Comparison of ENCODE assay signal across 16 cellular contexts in the genomic region with DNA sequence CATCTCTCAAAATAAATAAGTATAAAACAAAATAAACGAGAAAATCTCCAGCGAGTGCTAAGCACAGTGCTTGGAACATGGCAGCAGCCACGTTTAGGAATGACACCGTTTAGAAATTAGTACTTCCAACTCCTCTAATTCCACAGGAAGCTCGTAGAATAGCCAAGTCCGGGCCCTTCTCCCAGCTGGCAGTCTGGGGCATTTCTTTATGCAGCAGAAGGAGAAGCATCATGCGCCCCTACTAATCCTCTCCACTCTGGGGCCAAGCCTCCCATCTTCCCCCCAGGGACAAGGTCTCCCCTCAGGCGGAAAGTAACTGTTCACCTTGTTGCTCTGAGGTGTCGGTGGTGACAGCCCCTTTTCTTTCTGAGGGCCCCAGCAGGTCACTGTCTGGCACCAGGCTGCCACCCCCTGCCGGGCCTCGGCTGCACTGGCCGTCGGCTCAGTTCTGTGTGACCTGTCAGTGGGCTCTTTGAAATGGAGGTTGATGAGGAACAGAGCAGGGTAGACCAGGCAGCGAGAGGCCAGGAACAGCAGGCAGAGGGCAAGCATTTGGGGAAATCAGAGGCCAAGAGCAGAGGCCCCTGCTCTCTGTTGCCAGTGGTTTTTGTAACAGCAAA.
DNase-seq lines count a peak whose midpoint lies in the region; ATAC-seq and TF ChIP-seq lines count a peak whose summit lies in the region.
"Had no signal": no experiment of that assay in that cellular context is flagged by ENCODE, and none has a peak within 500 bp of the region (broad histone marks: within the 10 kb centered on the region; RNA-seq: fewer than 3 reads in every experiment).

No MANE protein-coding gene starts in this region.

- no peak overlapping the region for H2BK5ac ChIP-seq in neuronal stem cell (ENCODE audit: low read length)

- H3K27ac ChIP-seq in left ventricle myocardium inferior (replicated peaks) = peak overlapping the region; percentile 83
- no peak overlapping the region for H3K27ac ChIP-seq in neuronal stem cell (replicated peaks; ENCODE audit: low read length)
- H3K27ac ChIP-seq: ovary had no signal

- no CpG with 5 or more reads among the region's 14 CpGs for WGBS in neuronal stem cell (ENCODE audit: extremely low coverage in 2 of 2, insufficient read length in 2 of 2, insufficient replicate concordance in 1 of 2), 2 donors

- no peaks in the 10 kb centered on the region for H3K9me3 ChIP-seq in left ventricle myocardium inferior (replicated peaks)
- H3K9me3 ChIP-seq in neuronal stem cell (replicated peaks in 1 of 2; ENCODE audit: control insufficient read depth in 2 of 2, insufficient read depth in 1 of 2, low read depth in 1 of 2, low read length in 2 of 2) = no peaks in the 10 kb centered on the region
- H3K9me3 ChIP-seq: mucosa of descending colon, ovary, thyroid gland had no signal

- DNase-seq in H7 (peak; percentile 64), left ventricle myocardium inferior (peak; percentile 38), neuronal stem cell (ENCODE audit: low spot score) (no peak), OCI-M2 (lab: John Stamatoyannopoulos, UW; ENCODE audit: unreplicated experiment) (no peak), GDM1 (lab: John Stamatoyannopoulos, UW) (no peak), ureter (ENCODE audit: low spot score) (no peak), kidney tubule cell (ENCODE audit: low spot score) (no peak)
- DNase-seq: activated CD4-positive, CD25-positive, alpha-beta regulatory T cell; activated naive CD8-positive, alpha-beta T cell treated with anti-CD3 and anti-CD28 coated beads, Interleukin-2, amount 50 U/mL, for 24 hours; GF-D8; kidney glomerular epithelial cell; mucosa of descending colon; NCI-H226; ovary; thyroid gland had no signal

- TF ChIP-seq CTCF in left ventricle myocardium inferior (IDR thresholded peaks at IDR 0.05; ENCODE audit: borderline replicate concordance) = peak; percentile 44

- H3K23ac ChIP-seq in neuronal stem cell (ENCODE audit: low read depth, low read length, poor library complexity) = no peak overlapping the region

- H3K27me3 ChIP-seq in H7 (ENCODE audit: control insufficient read depth, insufficient read depth, low read length) = no peaks in the 10 kb centered on the region
- no peaks in the 10 kb centered on the region for H3K27me3 ChIP-seq in left ventricle myocardium inferior (ENCODE audit: low read depth)
- H3K27me3 ChIP-seq in neuronal stem cell (ENCODE audit: control insufficient read depth in 3 of 3, insufficient read depth in 3 of 3, low read depth in 1 of 3, low read length in 3 of 3) = no peaks in the 10 kb centered on the region
- H3K27me3 ChIP-seq: ovary, thyroid gland had no signal

- peak overlapping the region; percentile 43 for H2AFZ ChIP-seq in neuronal stem cell (ENCODE audit: low read length)

- no peak overlapping the region for H3K4me2 ChIP-seq in neuronal stem cell (ENCODE audit: insufficient read depth, low read length, poor library complexity, severe bottlenecking)

- no peak overlapping the region for H2AK5ac ChIP-seq in neuronal stem cell (ENCODE audit: low read depth, low read length)

- H3K18ac ChIP-seq in neuronal stem cell (ENCODE audit: low read length) = peak overlapping the region; percentile 62

- H2BK15ac ChIP-seq in neuronal stem cell (ENCODE audit: low read length) = no peak overlapping the region

- H3K36me3 ChIP-seq in H7 (replicated peaks; ENCODE audit: control insufficient read depth, insufficient read depth, low read length) (no peaks in the 10 kb centered on the region), left ventricle myocardium inferior (no peaks in the 10 kb centered on the region), neuronal stem cell (replicated peaks in 1 of 2; ENCODE audit: control insufficient read depth in 2 of 2, insufficient read depth in 2 of 2, low read length in 2 of 2) (no peaks in the 10 kb centered on the region)
- H3K36me3 ChIP-seq: ovary, thyroid gland had no signal

- H2BK12ac ChIP-seq in neuronal stem cell (ENCODE audit: low read length) = no peak overlapping the region

- no peak overlapping the region for H3K14ac ChIP-seq in neuronal stem cell (ENCODE audit: low read length)

- H3K4me3 ChIP-seq in H7 (ENCODE audit: insufficient read depth, low read depth, low read length) = no peak overlapping the region
- no peak overlapping the region for H3K4me3 ChIP-seq in left ventricle myocardium inferior
- no peak overlapping the region for H3K4me3 ChIP-seq in neuronal stem cell (ENCODE audit: low read length in 2 of 2)
- H3K4me3 ChIP-seq: mucosa of descending colon, ovary, thyroid gland had no signal

- intact Hi-C loops in left ventricle myocardium inferior (cut with micrococcal nuclease) = no loop called here

- no peak overlapping the region for H3K9ac ChIP-seq in neuronal stem cell (ENCODE audit: low read depth, low read length, poor library complexity)

- peaks cover 47% of the 10 kb centered on the region for H3K4me1 ChIP-seq in left ventricle myocardium inferior
- peaks cover 10 to 34% of the 10 kb centered on the region in 2 donors for H3K4me1 ChIP-seq in neuronal stem cell (ENCODE audit: control insufficient read depth in 2 of 2, insufficient read depth in 1 of 2, low read depth in 1 of 2, low read length in 2 of 2)

- no peaks in the 10 kb centered on the region for H3K79me1 ChIP-seq in neuronal stem cell (ENCODE audit: low read depth, low read length)

- no peak overlapping the region for H3K4ac ChIP-seq in neuronal stem cell (ENCODE audit: low read length)

- ATAC-seq in SK-N-SH treated with all-trans-retinoic acid at 6 μM for 48 hours = peak; percentile 86
- ATAC-seq: activated naive CD8-positive, alpha-beta T cell treated with anti-CD3 and anti-CD28 coated beads, Interleukin-2, amount 50 U/mL, for 24 hours; mucosa of descending colon had no signal

- no peak overlapping the region for H2BK120ac ChIP-seq in neuronal stem cell (ENCODE audit: low read depth, low read length)

- no peak overlapping the region for H4K8ac ChIP-seq in neuronal stem cell (ENCODE audit: low read depth, low read length)

- H4K91ac ChIP-seq in neuronal stem cell (ENCODE audit: low read depth, low read length, poor library complexity) = no peak overlapping the region

TF ChIP-seq in SK-N-SH treated with all-trans-retinoic acid at 6 μM for 48 hours, 23 proteins besides CTCF, POLR2A, EP300 and RAD21 (continues in another document):
- TF ChIP-seq PPARA (CRISPR knock-in tag; IDR thresholded peaks at IDR 0.05; ENCODE audit: borderline replicate concordance) (no peak), ISL1 (CRISPR knock-in tag; IDR thresholded peaks at IDR 0.05) (no peak), ZFP30 (CRISPR knock-in tag; IDR thresholded peaks at IDR 0.05) (no peak), ARNTL (CRISPR knock-in tag; IDR thresholded peaks at IDR 0.05; ENCODE audit: borderline replicate concordance, low read depth) (0 out of 2 replicates have a peak, but pooled peaks have one; percentile 3), ZC3H10 (CRISPR knock-in tag; IDR thresholded peaks at IDR 0.05) (no peak), GLIS3 (CRISPR knock-in tag; IDR thresholded peaks at IDR 0.05) (no peak), ZFP3 (CRISPR knock-in tag; IDR thresholded peaks at IDR 0.05) (no peak), ESRRG (CRISPR knock-in tag; IDR thresholded peaks at IDR 0.05) (no peak), SNAI2 (CRISPR knock-in tag; IDR thresholded peaks at IDR 0.05) (no peak), OSR1 (CRISPR knock-in tag; IDR thresholded peaks at IDR 0.05) (no peak), RARB (CRISPR knock-in tag; IDR thresholded peaks at IDR 0.05) (no peak), ZNF70 (CRISPR knock-in tag; IDR thresholded peaks at IDR 0.05) (0 out of 2 replicates have a peak, but pooled peaks have one; percentile 16)
- TF ChIP-seq, protein P1, sequence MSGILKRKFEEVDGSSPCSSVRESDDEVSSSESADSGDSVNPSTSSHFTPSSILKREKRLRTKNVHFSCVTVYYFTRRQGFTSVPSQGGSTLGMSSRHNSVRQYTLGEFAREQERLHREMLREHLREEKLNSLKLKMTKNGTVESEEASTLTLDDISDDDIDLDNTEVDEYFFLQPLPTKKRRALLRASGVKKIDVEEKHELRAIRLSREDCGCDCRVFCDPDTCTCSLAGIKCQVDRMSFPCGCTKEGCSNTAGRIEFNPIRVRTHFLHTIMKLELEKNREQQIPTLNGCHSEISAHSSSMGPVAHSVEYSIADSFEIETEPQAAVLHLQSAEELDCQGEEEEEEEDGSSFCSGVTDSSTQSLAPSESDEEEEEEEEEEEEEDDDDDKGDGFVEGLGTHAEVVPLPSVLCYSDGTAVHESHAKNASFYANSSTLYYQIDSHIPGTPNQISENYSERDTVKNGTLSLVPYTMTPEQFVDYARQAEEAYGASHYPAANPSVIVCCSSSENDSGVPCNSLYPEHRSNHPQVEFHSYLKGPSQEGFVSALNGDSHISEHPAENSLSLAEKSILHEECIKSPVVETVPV (CRISPR knock-in tag; IDR thresholded peaks at IDR 0.05) = no peak
- TF ChIP-seq, protein P2, sequence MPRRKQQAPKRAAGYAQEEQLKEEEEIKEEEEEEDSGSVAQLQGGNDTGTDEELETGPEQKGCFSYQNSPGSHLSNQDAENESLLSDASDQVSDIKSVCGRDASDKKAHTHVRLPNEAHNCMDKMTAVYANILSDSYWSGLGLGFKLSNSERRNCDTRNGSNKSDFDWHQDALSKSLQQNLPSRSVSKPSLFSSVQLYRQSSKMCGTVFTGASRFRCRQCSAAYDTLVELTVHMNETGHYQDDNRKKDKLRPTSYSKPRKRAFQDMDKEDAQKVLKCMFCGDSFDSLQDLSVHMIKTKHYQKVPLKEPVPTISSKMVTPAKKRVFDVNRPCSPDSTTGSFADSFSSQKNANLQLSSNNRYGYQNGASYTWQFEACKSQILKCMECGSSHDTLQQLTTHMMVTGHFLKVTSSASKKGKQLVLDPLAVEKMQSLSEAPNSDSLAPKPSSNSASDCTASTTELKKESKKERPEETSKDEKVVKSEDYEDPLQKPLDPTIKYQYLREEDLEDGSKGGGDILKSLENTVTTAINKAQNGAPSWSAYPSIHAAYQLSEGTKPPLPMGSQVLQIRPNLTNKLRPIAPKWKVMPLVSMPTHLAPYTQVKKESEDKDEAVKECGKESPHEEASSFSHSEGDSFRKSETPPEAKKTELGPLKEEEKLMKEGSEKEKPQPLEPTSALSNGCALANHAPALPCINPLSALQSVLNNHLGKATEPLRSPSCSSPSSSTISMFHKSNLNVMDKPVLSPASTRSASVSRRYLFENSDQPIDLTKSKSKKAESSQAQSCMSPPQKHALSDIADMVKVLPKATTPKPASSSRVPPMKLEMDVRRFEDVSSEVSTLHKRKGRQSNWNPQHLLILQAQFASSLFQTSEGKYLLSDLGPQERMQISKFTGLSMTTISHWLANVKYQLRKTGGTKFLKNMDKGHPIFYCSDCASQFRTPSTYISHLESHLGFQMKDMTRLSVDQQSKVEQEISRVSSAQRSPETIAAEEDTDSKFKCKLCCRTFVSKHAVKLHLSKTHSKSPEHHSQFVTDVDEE (CRISPR knock-in tag; IDR thresholded peaks at IDR 0.05) = peak; percentile 50; the same call in 1 of the 2 replicates

Comparison
In these comparisons a context has a peak if more than half of its experiments do, and no peak if none do; other contexts are left out.
1. DNase-seq: peak in H7 (single experiment) and left ventricle myocardium inferior (single experiment); none in neuronal stem cell (single experiment), OCI-M2 (single experiment), GDM1 (single experiment), ureter (single experiment) and kidney tubule cell (single experiment).